Comparison of ENCODE assay signal across 16 cellular contexts in genomic region chr11:43962383-43962969, GRCh38. TPM values are rescaled to one million over a fixed set of nuclear protein-coding genes. Genes with fewer than 3 reads are reported as not detected.
DNase-seq lines count a peak whose midpoint lies in the region; ATAC-seq, FAIRE-seq and TF ChIP-seq lines count a peak whose summit lies in the region.
"Had no signal": no experiment of that assay in that cellular context is flagged by ENCODE, and none has a peak within 500 bp of the region (broad histone marks: within the 10 kb centered on the region; RNA-seq: fewer than 3 reads in every experiment).

No MANE protein-coding gene starts in this region.

- in situ Hi-C loops in mammary epithelial cell (cut with MboI; ENCODE audit: low sequenced_read_pairs in 2 of 2), result no loop called here

- H3K9me3 ChIP-seq in mammary epithelial cell (replicated peaks; ENCODE audit: insufficient read depth, low read length), result no peaks in the 10 kb centered on the region
- H3K9me3 ChIP-seq in astrocyte (ENCODE audit: insufficient read depth, low read depth, low read length), result peaks cover 3% of the 10 kb centered on the region
- no peaks in the 10 kb centered on the region for H3K9me3 ChIP-seq in lower lobe of right lung
- no peaks in the 10 kb centered on the region for H3K9me3 ChIP-seq in uterus

- H3K79me2 ChIP-seq in mammary epithelial cell (ENCODE audit: insufficient read depth, low read length) (no peaks in the 10 kb centered on the region), astrocyte (ENCODE audit: insufficient read depth, low read length) (no peaks in the 10 kb centered on the region)

- dilution Hi-C loops in mammary epithelial cell (cut with HindIII; ENCODE audit: low sequenced_read_pairs), result no loop called here

- H3K27ac Mint-ChIP-seq in MCF 10A (ENCODE audit: low read depth, unreplicated experiment) (no peak overlapping the region), astrocyte (ENCODE audit: unreplicated experiment) (no peak overlapping the region)

- 9% methylated on average over 9 of the region's 9 CpGs for WGBS in mammary epithelial cell (ENCODE audit: low coverage, missing lambda C conversion rate)

- no peak for FAIRE-seq in astrocyte (lab: Jason Lieb, UNC)

- H3K36me3 ChIP-seq in mammary epithelial cell (ENCODE audit: insufficient read depth, low read length) (no peaks in the 10 kb centered on the region), astrocyte (ENCODE audit: insufficient read depth, low read length) (no peaks in the 10 kb centered on the region), lower lobe of right lung (no peaks in the 10 kb centered on the region), uterus (no peaks in the 10 kb centered on the region)
- H3K36me3 ChIP-seq: tibial nerve had no signal

- CTCF ChIA-PET in MCF 10A (lab: Yijun Ruan, JAX) (interaction anchor here (0.7 to 1.7 kb wide), 3 partner anchors 13 to 83 kb away, joined by 3 to 4 read pairs (median 4); no protein-coding TSS in a partner anchor), mammary epithelial cell (lab: Charles Lee; ENCODE audit: low non-redundant PET) (no interaction called here)

- H3K4me2 ChIP-seq in mammary epithelial cell (ENCODE audit: insufficient read depth, low read depth, low read length), result no peak overlapping the region
- peak overlapping the region; percentile 59 for H3K4me2 ChIP-seq in astrocyte (ENCODE audit: low read length)

- POLR2A ChIA-PET in MCF 10A (lab: Yijun Ruan, JAX), result no interaction called here

- H3K27me3 ChIP-seq in mammary epithelial cell (ENCODE audit: insufficient read depth, low read length) (peaks cover 6% of the 10 kb centered on the region), astrocyte (ENCODE audit: insufficient read depth, low read length) (peaks cover 6% of the 10 kb centered on the region), lower lobe of right lung (ENCODE audit: low read depth) (no peaks in the 10 kb centered on the region), uterus (no peaks in the 10 kb centered on the region)
- H3K27me3 ChIP-seq: tibial nerve had no signal

- H2AFZ ChIP-seq in mammary epithelial cell (ENCODE audit: low read depth, low read length) (no peak overlapping the region), astrocyte (ENCODE audit: low read depth, low read length) (peak overlapping the region; percentile 1)

- H4K20me1 ChIP-seq in mammary epithelial cell (ENCODE audit: insufficient read depth, low read length) (no peaks in the 10 kb centered on the region), astrocyte (ENCODE audit: insufficient read depth, low read length) (no peaks in the 10 kb centered on the region)

- H3K4me3 Mint-ChIP-seq in MCF 10A (ENCODE audit: unreplicated experiment), result peak overlapping the region; percentile 20
- no peak overlapping the region for H3K4me3 Mint-ChIP-seq in astrocyte (ENCODE audit: unreplicated experiment)
- H3K4me3 Mint-ChIP-seq: central memory CD8-positive, alpha-beta T cell had no signal

- H3K4me1 Mint-ChIP-seq in MCF 10A (ENCODE audit: insufficient read depth, unreplicated experiment) (no peaks in the 10 kb centered on the region), astrocyte (ENCODE audit: low read depth, unreplicated experiment) (peaks cover 7% of the 10 kb centered on the region)
- H3K4me1 Mint-ChIP-seq: central memory CD8-positive, alpha-beta T cell had no signal

- H3K4me1 ChIP-seq in mammary epithelial cell (ENCODE audit: insufficient read depth, low read length) (no peaks in the 10 kb centered on the region), astrocyte (ENCODE audit: insufficient read depth, low read length) (no peaks in the 10 kb centered on the region), lower lobe of right lung (peaks cover 7% of the 10 kb centered on the region), uterus (no peaks in the 10 kb centered on the region)

- H3K27ac ChIP-seq in mammary epithelial cell (ENCODE audit: insufficient read depth, low read depth, low read length), result no peak overlapping the region
- H3K27ac ChIP-seq in astrocyte (ENCODE audit: low read depth, low read length), result no peak overlapping the region
- H3K27ac ChIP-seq in lower lobe of right lung, result peak overlapping the region; percentile 28
- peak overlapping the region; percentile 74 for H3K27ac ChIP-seq in uterus

- H3K9ac ChIP-seq in mammary epithelial cell (ENCODE audit: insufficient read depth, low read length), result no peak overlapping the region
- H3K9ac ChIP-seq in astrocyte (ENCODE audit: low read length), result no peak overlapping the region

- H3K4me3 ChIP-seq in mammary epithelial cell (replicated peaks in 1 of 3; ENCODE audit: insufficient read depth in 1 of 3, low read depth in 2 of 3, low read length in 3 of 3), result no peak overlapping the region
- H3K4me3 ChIP-seq in astrocyte (ENCODE audit: insufficient read depth, low read depth, low read length), result no peak overlapping the region
- no peak overlapping the region for H3K4me3 ChIP-seq in lower lobe of right lung
- H3K4me3 ChIP-seq in uterus, result no peak overlapping the region
- H3K4me3 ChIP-seq: lung, tibial nerve had no signal

- H3K36me3 Mint-ChIP-seq in MCF 10A (ENCODE audit: insufficient read depth, unreplicated experiment), result no peaks in the 10 kb centered on the region
- no peaks in the 10 kb centered on the region for H3K36me3 Mint-ChIP-seq in astrocyte (ENCODE audit: low read depth, unreplicated experiment)

- BruUV-seq in MCF 10A (replicated peaks; lab: Mats Ljungman, UMichigan) (no TSS peak), mammary epithelial cell (replicated peaks; lab: Mats Ljungman, UMichigan) (no TSS peak)

- no peak for TF ChIP-seq POLR2A in uterus (IDR thresholded peaks at IDR 0.05)

- TF ChIP-seq CTCF in MCF 10A (IDR thresholded peaks at IDR 0.05; ENCODE audit: unreplicated experiment), result no peak
- TF ChIP-seq CTCF in mammary epithelial cell (conservative IDR thresholded peaks at IDR 0.05 in 1 of 2, IDR thresholded peaks at IDR 0.05 in 1 of 2; ENCODE audit: extremely low read depth in 1 of 2, insufficient read depth in 1 of 2, low read depth in 1 of 2, low read length in 2 of 2), result no peak
- no peak for TF ChIP-seq CTCF in astrocyte (IDR thresholded peaks at IDR 0.05; ENCODE audit: insufficient read depth, low read depth, low read length)
- no peak for TF ChIP-seq CTCF in lower lobe of right lung (IDR thresholded peaks at IDR 0.05)
- no peak for TF ChIP-seq CTCF in uterus (IDR thresholded peaks at IDR 0.05)

- H3K9me3 Mint-ChIP-seq in MCF 10A (ENCODE audit: unreplicated experiment) (no peaks in the 10 kb centered on the region), astrocyte (ENCODE audit: unreplicated experiment) (peaks cover 5% of the 10 kb centered on the region)
- H3K9me3 Mint-ChIP-seq: central memory CD8-positive, alpha-beta T cell had no signal

- H3K27me3 Mint-ChIP-seq in MCF 10A (ENCODE audit: insufficient read depth, unreplicated experiment) (no peaks in the 10 kb centered on the region), astrocyte (ENCODE audit: low read depth, unreplicated experiment) (peaks cover 6% of the 10 kb centered on the region)

- no peak for DNase-seq in MCF 10A (ENCODE audit: unreplicated experiment)
- DNase-seq in mammary epithelial cell, result no peak
- no peak for DNase-seq in astrocyte (ENCODE audit: low read depth)
- DNase-seq in lower lobe of right lung, result no peak
- peak in 1 of 2 donors; percentile 11 for DNase-seq in uterus
- DNase-seq in activated effector memory CD4-positive, alpha-beta T cell treated with Interleukin-2 at 50 U/mL for 16 hours, result no peak
- DNase-seq in stimulated activated CD4-positive, alpha-beta T cell treated with anti-CD3 and anti-CD28 coated beads, Interleukin-4, amount 100 ng/mL, for 4 hours, result no peak
- DNase-seq: erythroblast, hippocampal formation, NCI-H1105 treated with DMSO at 0.1 percent for 48 hours, NCI-H774, SHP77 had no signal

- ATAC-seq in lower lobe of right lung (peak in 1 of 2 donors; percentile 44), GM21723 (IDR thresholded peaks at IDR 0.05; ENCODE audit: unreplicated experiment) (no peak)

- intact Hi-C loops in MCF 10A (cut with micrococcal nuclease) (no loop called here), mammary epithelial cell (cut with micrococcal nuclease) (no loop called here), lower lobe of right lung (cut with DNase I) (no loop called here), uterus (cut with DNase I; ENCODE audit: low total_unique reads) (no loop called here)

RNA-seq across cellular contexts. Expression of gene C11orf96, which starts 20.0 kb away (rescaled TPM):
- total RNA-seq in MCF 10A (2022) (not detected in 2 replicates), mammary epithelial cell (not detected), astrocyte (1.8 and 3.1 TPM in 2 replicates), lower lobe of right lung (83.5 TPM), uterus (100 to 1,000 TPM in 3 of 4 donors, 10 to 100 TPM in 1; 38.2 to 331 (median 230) TPM)
- polyA plus RNA-seq in mammary epithelial cell, result not detected
- polyA minus RNA-seq in mammary epithelial cell, result not detected

Comparison
In these comparisons a context has a peak if more than half of its experiments do, and no peak if none do; other contexts are left out.
1. H3K27ac ChIP-seq: peak in lower lobe of right lung (single experiment) and uterus (2 of 2); none in mammary epithelial cell (single experiment) and astrocyte (single experiment).